1 cellular context compared by ENCODE assay signal in genomic region chr19:49142866-49143335, GRCh38.
TF ChIP-seq lines count a peak whose summit lies in the region.

No MANE protein-coding gene starts in this region.

TF ChIP-seq in HEK293, 187 proteins besides CTCF, POLR2A, EP300 and RAD21 (continued from another document):
- TF ChIP-seq ATF2 (tag by site-specific recombination; IDR thresholded peaks at IDR 0.05; ENCODE audit: low read depth) (no peak), TSHZ1 (tag by site-specific recombination; IDR thresholded peaks at IDR 0.05; ENCODE audit: borderline replicate concordance) (no peak), ZNF529 (tag by site-specific recombination; IDR thresholded peaks at IDR 0.05; ENCODE audit: insufficient replicate concordance) (no peak), KLF17 (tag by site-specific recombination; IDR thresholded peaks at IDR 0.05) (no peak), AEBP2 (tag by site-specific recombination; IDR thresholded peaks at IDR 0.05; ENCODE audit: borderline replicate concordance) (no peak), KLF7 (tag by site-specific recombination; IDR thresholded peaks at IDR 0.05; ENCODE audit: borderline replicate concordance) (no peak), PBX3 (CRISPR knock-in tag; IDR thresholded peaks at IDR 0.05) (no peak), MEIS1 (CRISPR knock-in tag; IDR thresholded peaks at IDR 0.05; ENCODE audit: borderline replicate concordance) (no peak), INSM2 (tag by site-specific recombination; IDR thresholded peaks at IDR 0.05) (no peak), ZNF391 (tag by site-specific recombination; IDR thresholded peaks at IDR 0.05; ENCODE audit: borderline replicate concordance, low read depth) (no peak), ZNF19 (tag by site-specific recombination; IDR thresholded peaks at IDR 0.05; ENCODE audit: low read depth) (no peak), ZBTB48 (tag by site-specific recombination; IDR thresholded peaks at IDR 0.05) (no peak)
